20 cellular contexts compared by ENCODE assay signal in the genomic region with DNA sequence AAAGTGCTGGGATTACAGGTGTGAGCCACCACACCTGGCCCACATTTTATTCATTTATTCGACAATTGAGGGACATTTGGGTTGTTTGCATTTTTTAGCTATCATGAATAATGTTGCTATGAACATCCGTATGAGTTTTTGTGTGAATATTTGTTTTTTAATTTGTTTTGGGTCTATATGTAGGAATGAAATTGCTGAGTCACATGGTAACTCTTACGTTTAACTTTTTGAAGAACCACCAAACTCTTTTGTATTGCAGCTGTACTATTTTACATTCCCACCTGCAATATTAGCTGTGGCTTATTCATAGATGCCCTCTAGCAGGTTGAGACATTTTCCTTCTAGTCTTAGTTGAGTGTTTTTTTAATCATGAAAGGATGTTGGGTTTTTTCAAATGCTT. TPM values are rescaled to one million over a fixed set of nuclear protein-coding genes. Genes with fewer than 3 reads are reported as not detected.
"Had no signal": no experiment of that assay in that cellular context is flagged by ENCODE, and none has a peak within 500 bp of the region (broad histone marks: within the 10 kb centered on the region; RNA-seq: fewer than 3 reads in every experiment).

No MANE protein-coding gene starts in this region.

- ATAC-seq: activated CD8-positive, alpha-beta T cell treated with anti-CD3 and anti-CD28 coated beads for 36 hours; activated T-cell treated with anti-CD3 and anti-CD28 coated beads, Interleukin-2, amount 50 U/mL, for 72 hours had no signal

- H3K36me3 ChIP-seq: cardiac muscle cell had no signal

- H3K27me3 Mint-ChIP-seq: activated CD8-positive, alpha-beta T cell treated with anti-CD3 and anti-CD28 coated beads for 36 hours; activated naive CD8-positive, alpha-beta T cell treated with anti-CD3 and anti-CD28 coated beads for 36 hours had no signal

- H3K4me3 Mint-ChIP-seq: activated B cell treated with CpG ODN at 0.5 μM for 24 hours; activated CD8-positive, alpha-beta T cell treated with anti-CD3 and anti-CD28 coated beads for 36 hours; activated naive CD8-positive, alpha-beta T cell treated with anti-CD3 and anti-CD28 coated beads for 36 hours; activated T-cell treated with anti-CD3 and anti-CD28 coated beads, Interleukin-2, amount 50 U/mL, for 72 hours had no signal

- H3K4me3 ChIP-seq: cardiac muscle cell had no signal

- H3K27ac ChIP-seq: brain microvascular endothelial cell, cardiac muscle cell had no signal

- H3K27ac Mint-ChIP-seq: activated B cell treated with CpG ODN at 0.5 μM for 24 hours; activated T-cell treated with anti-CD3 and anti-CD28 coated beads, Interleukin-2, amount 50 U/mL, for 72 hours had no signal

- DNase-seq: activated B cell treated with CpG ODN at 0.5 μM for 24 hours; activated CD4-positive, alpha-beta T cell treated with anti-CD3 and anti-CD28 coated beads for 1 hour; activated CD4-positive, alpha-beta T cell treated with anti-CD3 and anti-CD28 coated beads, Interleukin-2, amount 50 U/mL, for 1 hour; activated CD8-positive, alpha-beta memory T cell treated with anti-CD3 and anti-CD28 coated beads, Interleukin-2, amount 50 U/mL, for 4 hours; activated CD8-positive, alpha-beta T cell treated with anti-CD3 and anti-CD28 coated beads for 36 hours; activated naive CD8-positive, alpha-beta T cell treated with anti-CD3 and anti-CD28 coated beads for 36 hours; activated T-cell treated with anti-CD3 and anti-CD28 coated beads, Interleukin-2, amount 50 U/mL, for 72 hours; brain microvascular endothelial cell; NCI-H1092; NCI-H1417; NCI-H1930; NCI-H226; NCI-H510A; NCI-H526 treated with DMSO at 0.1 percent for 48 hours; NCI-H82; SIG-M5; T-helper 2 cell; T1000 had no signal

- H3K27me3 ChIP-seq: brain microvascular endothelial cell, cardiac muscle cell had no signal

RNA-seq across cellular contexts. Expression of a gene that starts 14.4 kb away (rescaled TPM):
- total RNA-seq: activated B cell treated with CpG ODN at 0.5 μM for 24 hours; activated CD8-positive, alpha-beta T cell treated with anti-CD3 and anti-CD28 coated beads for 36 hours; activated naive CD8-positive, alpha-beta T cell treated with anti-CD3 and anti-CD28 coated beads for 36 hours; activated T-cell treated with anti-CD3 and anti-CD28 coated beads, Interleukin-2, amount 50 U/mL, for 72 hours; cardiac muscle cell; OCI-LY7 had no signal
